ENCODE assay signal across 8 cellular contexts in the genomic region with DNA sequence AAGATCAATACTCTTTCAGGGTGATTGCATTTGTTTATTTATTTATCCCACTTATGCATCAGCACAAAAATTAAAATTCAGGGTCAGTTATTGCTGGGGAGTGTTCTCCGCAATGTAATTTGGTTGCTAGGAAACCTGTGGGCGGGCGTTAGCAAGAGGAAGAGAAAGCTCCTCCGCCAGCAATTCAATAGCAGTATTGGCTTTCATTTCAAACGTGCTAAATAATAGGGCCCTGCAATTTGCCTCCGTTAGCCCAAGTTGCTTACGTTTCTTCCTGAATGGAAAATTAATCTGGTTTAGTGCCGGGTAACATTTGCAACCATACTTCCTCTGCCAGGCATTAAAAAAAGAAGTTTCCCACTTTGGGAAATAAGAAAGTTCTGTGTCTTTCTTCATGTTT. TPM values are rescaled to one million over a fixed set of nuclear protein-coding genes. Genes with fewer than 3 reads are reported as not detected.
A peak's percentile ranks its signal among the peaks of the same experiment; 100 is the strongest.
DNase-seq lines count a peak whose midpoint lies in the region; ATAC-seq and TF ChIP-seq lines count a peak whose summit lies in the region.

No MANE protein-coding gene starts in this region.

- no peaks in the 10 kb centered on the region for H3K27me3 ChIP-seq in lung (ENCODE audit: control insufficient read depth, insufficient read depth)

- ATAC-seq in HG03457 (IDR thresholded peaks at IDR 0.05; ENCODE audit: unreplicated experiment), result peak; percentile 79
- peak; percentile 55 for ATAC-seq in lung (ENCODE audit: insufficient read depth, low FRiP score)

- H3K4me3 ChIP-seq in lung, result no peak overlapping the region

- H3K4me1 ChIP-seq in lung (ENCODE audit: control insufficient read depth in 2 of 2, insufficient read depth in 2 of 2, low read length in 2 of 2), result peaks cover 0 to 6% of the 10 kb centered on the region in 2 donors

- TF ChIP-seq CTCF in lung (IDR thresholded peaks at IDR 0.05; ENCODE audit: control extremely low read depth, extremely low read depth), result no peak

- peak; percentile 25 to 47 for DNase-seq in activated CD8-positive, alpha-beta memory T cell treated with anti-CD3 and anti-CD28 coated beads for 1 hour (ENCODE audit: extremely low read depth in 1 of 2, low read depth in 1 of 2)
- no peak for DNase-seq in activated CD8-positive, alpha-beta memory T cell treated with anti-CD3 and anti-CD28 coated beads, Interleukin-2, amount 50 U/mL, for 48 hours
- DNase-seq in SW480 (ENCODE audit: low spot score) (peak; percentile 3), astrocyte of the hippocampus (ENCODE audit: low read depth, low spot score) (peak; percentile 66), lung (ENCODE audit: low spot score) (peak; percentile 50), SKM-1 (lab: John Stamatoyannopoulos, UW; ENCODE audit: unreplicated experiment) (no peak)
- DNase-seq in stimulated activated CD8-positive, alpha-beta memory T cell treated with anti-CD3 and anti-CD28 coated beads, Interleukin-15, amount 100 ng/mL, for 1 hour (ENCODE audit: low read depth), result peak; percentile 47

- no peak overlapping the region for H3K27ac ChIP-seq in lung (ENCODE audit: low read depth in 1 of 2, low read length in 1 of 2)

- no peaks in the 10 kb centered on the region for H3K9me3 ChIP-seq in lung (ENCODE audit: control insufficient read depth in 2 of 2, insufficient read depth in 1 of 2, low read length in 1 of 2)

- H3K36me3 ChIP-seq in lung (ENCODE audit: control insufficient read depth in 2 of 2, insufficient read depth in 2 of 2, low read length in 2 of 2), result no peaks in the 10 kb centered on the region

- 14 to 27% methylated on average over 8 of the region's 8 CpGs for WGBS in lung, 2 donors

RNA-seq across cellular contexts. Expression of gene PLCL2, which starts 35.5 kb away (rescaled TPM):
- total RNA-seq in lung, result 10 to 100 TPM in 1 of 2 donors, 1 to 10 TPM in 1; 7.9 to 16.7 TPM
- polyA plus RNA-seq in lung, result 1 to 10 TPM; 1.0 to 6.3 TPM

Comparison
In these comparisons a context has a peak if more than half of its experiments do, and no peak if none do; other contexts are left out.
1. DNase-seq: peak in activated CD8-positive, alpha-beta memory T cell treated with anti-CD3 and anti-CD28 coated beads for 1 hour (2 of 2), SW480 (single experiment), astrocyte of the hippocampus (single experiment), lung (single experiment) and stimulated activated CD8-positive, alpha-beta memory T cell treated with anti-CD3 and anti-CD28 coated beads, Interleukin-15, amount 100 ng/mL, for 1 hour (single experiment); none in activated CD8-positive, alpha-beta memory T cell treated with anti-CD3 and anti-CD28 coated beads, Interleukin-2, amount 50 U/mL, for 48 hours (single experiment) and SKM-1 (single experiment).